ENCODE assay signal across 10 cellular contexts in the genomic region with DNA sequence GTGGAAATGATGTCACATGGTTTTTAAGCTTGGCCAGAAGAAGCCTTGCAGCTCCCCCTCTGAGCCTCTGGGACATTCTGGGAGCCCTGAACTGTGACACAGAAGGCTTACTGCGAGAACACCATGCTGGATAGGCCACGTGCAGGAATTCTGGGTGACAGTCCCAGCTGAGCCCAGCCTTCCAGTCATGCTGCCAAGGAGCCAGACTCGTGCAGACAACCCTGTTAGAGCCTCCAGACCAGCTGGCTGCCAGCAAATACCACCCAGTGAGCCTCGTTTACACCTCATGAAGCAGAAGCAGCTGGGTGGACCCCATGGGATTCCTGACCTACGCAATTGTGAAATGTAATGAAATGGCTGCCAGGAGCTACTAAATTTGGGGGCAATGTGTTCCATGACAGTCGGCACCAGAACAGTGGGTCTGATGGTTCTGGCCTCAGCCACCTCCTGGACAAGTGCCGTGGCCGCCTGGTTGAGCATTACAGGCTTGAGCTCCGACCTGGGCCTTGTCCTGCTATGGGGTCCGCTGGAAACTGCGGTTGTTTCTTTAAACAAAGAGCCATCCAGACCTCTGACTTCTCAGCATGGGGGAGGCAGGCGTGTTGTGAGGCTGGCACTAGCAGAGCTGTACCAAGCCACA.
"Had no signal": no experiment of that assay in that cellular context is flagged by ENCODE, and none has a peak within 500 bp of the region (broad histone marks: within the 10 kb centered on the region; RNA-seq: fewer than 3 reads in every experiment).

No MANE protein-coding gene starts in this region.

- H3K27me3 ChIP-seq: adrenal gland, pancreas had no signal

- H3K4me3 ChIP-seq: adrenal gland, pancreas had no signal

- H3K36me3 ChIP-seq: adrenal gland, pancreas had no signal

- FAIRE-seq: pancreas had no signal

- H3K27ac ChIP-seq: adrenal gland, epithelial cell of prostate, pancreas had no signal

- H3K9me3 ChIP-seq: adrenal gland, pancreas had no signal

- ATAC-seq: left colon, pancreas had no signal

- H3K4me1 ChIP-seq: adrenal gland, pancreas had no signal

- DNase-seq: activated CD4-positive, alpha-beta T cell treated with anti-CD3 and anti-CD28 coated beads, Interleukin-2, amount 50 U/mL, for 1 hour; activated naive CD4-positive, alpha-beta T cell treated with anti-CD3 and anti-CD28 coated beads, Interleukin-2, amount 50 U/mL, for 16 hours; adrenal gland; central memory CD4-positive, alpha-beta T cell; cortex of kidney; effector memory CD4-positive, alpha-beta T cell; left colon; stimulated activated CD4-positive, alpha-beta T cell treated with anti-CD3 and anti-CD28 coated beads, Interleukin-4, amount 100 ng/mL, for 24 hours had no signal
